In genomic region chr15:88624971-88625290, GRCh38 we compare ENCODE assay signal across 1 cellular context.
TF ChIP-seq lines count a peak whose summit lies in the region.

No MANE protein-coding gene starts in this region.

TF ChIP-seq in A549, 52 proteins besides CTCF, POLR2A, EP300 and RAD21 (continued from another document):
- no peak for TF ChIP-seq ELK1 (IDR thresholded peaks at IDR 0.05; ENCODE audit: low read depth, low read length)
